In genomic region chr1:6783221-6783620, GRCh38 we compare ENCODE assay signal across 8 cellular contexts. TPM values are rescaled to one million over a fixed set of nuclear protein-coding genes. Genes with fewer than 3 reads are reported as not detected.
DNase-seq lines count a peak whose midpoint lies in the region; ATAC-seq and TF ChIP-seq lines count a peak whose summit lies in the region.

No MANE protein-coding gene starts in this region.

- WGBS in heart right ventricle, 2 donors: 98% methylated on average over 4 of the region's 4 CpGs

- peak overlapping the region; percentile 88 for H3K9ac ChIP-seq in iPS-18a (ENCODE audit: low read length)

- ATAC-seq in heart right ventricle (no peak), Right ventricle myocardium inferior (no peak), GM19035 (IDR thresholded peaks at IDR 0.05; ENCODE audit: unreplicated experiment) (no peak)
- ATAC-seq in activated CD4-positive, CD25-positive, alpha-beta regulatory T cell treated with anti-CD3 and anti-CD28 coated beads, Interleukin-2, amount 50 U/mL, for 24 hours: no peak

- H3K36me3 ChIP-seq in heart right ventricle: no peaks in the 10 kb centered on the region
- no peaks in the 10 kb centered on the region for H3K36me3 ChIP-seq in iPS-18a (ENCODE audit: control insufficient read depth, low read depth, low read length)
- no peaks in the 10 kb centered on the region for H3K36me3 ChIP-seq in vagina

- no peak for TF ChIP-seq CTCF in heart right ventricle (IDR thresholded peaks at IDR 0.05)
- no peak for TF ChIP-seq CTCF in vagina (IDR thresholded peaks at IDR 0.05)

- H3K4me1 ChIP-seq in heart right ventricle (peaks cover 5 to 34% (median 27%) of the 10 kb centered on the region in 9 donors), iPS-18a (ENCODE audit: control insufficient read depth, low read depth, low read length) (peaks cover 19% of the 10 kb centered on the region), vagina (peaks cover 31% of the 10 kb centered on the region)

- H3K9me3 Mint-ChIP-seq in activated CD4-positive, alpha-beta memory T cell treated with anti-CD3 and anti-CD28 coated beads for 36 hours: no peaks in the 10 kb centered on the region

- TF ChIP-seq POLR2A in vagina (IDR thresholded peaks at IDR 0.05): no peak

- intact Hi-C loops in heart right ventricle (cut with DNase I): loop anchor here in 5 of 10 donors (2.0 to 10.0 kb wide), 4 partner anchors 41 to 168 kb away; partner anchors contain the start of gene PHF13 (in 1 of the 5)
- intact Hi-C loops in Right ventricle myocardium inferior (cut with DNase I): loop anchor here (5.0 kb wide), 2 partner anchors 56 to 81 kb away; partner anchors contain the start of gene DNAJC11
- intact Hi-C loops in activated CD4-positive, alpha-beta memory T cell treated with anti-CD3 and anti-CD28 coated beads for 36 hours (cut with micrococcal nuclease): loop anchor here (10.0 kb wide), 2 partner anchors 758 to 788 kb away; partner anchors contain the start of gene NPHP4
- intact Hi-C loops in vagina (cut with DNase I): no loop called here
- intact Hi-C loops in posterior cingulate gyrus (cut with DNase I): loop anchor here (5.0 to 10.0 kb wide), 2 partner anchors 81 to 168 kb away; partner anchors contain the start of genes DNAJC11 and PHF13

- POLR2A ChIA-PET in activated CD4-positive, alpha-beta memory T cell treated with anti-CD3 and anti-CD28 coated beads for 36 hours (lab: Charles Lee): interaction anchor here (2.2 kb wide), 1 partner anchor 39 kb away, joined by 17 read pairs; no protein-coding TSS in a partner anchor

- H3K36me3 Mint-ChIP-seq in activated CD4-positive, alpha-beta memory T cell treated with anti-CD3 and anti-CD28 coated beads for 36 hours: no peaks in the 10 kb centered on the region

- CTCF ChIA-PET in activated CD4-positive, alpha-beta memory T cell treated with anti-CD3 and anti-CD28 coated beads for 36 hours (lab: Charles Lee): interaction anchor here (1.1 kb wide), 1 partner anchor 108 kb away, joined by 3 read pairs; no protein-coding TSS in a partner anchor

- DNase-seq in heart right ventricle (no peak), Right ventricle myocardium inferior (ENCODE audit: missing footprints) (no peak), vagina (ENCODE audit: extremely low spot score in 2 of 2) (no peak), posterior cingulate gyrus (no peak)
- DNase-seq in activated CD4-positive, alpha-beta memory T cell treated with anti-CD3 and anti-CD28 coated beads for 36 hours: no peak

- H3K27me3 ChIP-seq in heart right ventricle (no peaks in the 10 kb centered on the region), iPS-18a (ENCODE audit: control insufficient read depth, insufficient read depth, low read length) (no peaks in the 10 kb centered on the region), vagina (no peaks in the 10 kb centered on the region)

- peaks cover 31% of the 10 kb centered on the region for H3K4me1 Mint-ChIP-seq in activated CD4-positive, alpha-beta memory T cell treated with anti-CD3 and anti-CD28 coated beads for 36 hours (ENCODE audit: low read depth)

- H3K4me3 ChIP-seq in heart right ventricle (peak overlapping the region in 7 of 10 donors; percentile 74 to 100 (median 87)), iPS-18a (ENCODE audit: low read length) (peak overlapping the region; percentile 92), vagina (no peak overlapping the region)

- no peak overlapping the region for H3K27ac Mint-ChIP-seq in activated CD4-positive, alpha-beta memory T cell treated with anti-CD3 and anti-CD28 coated beads for 36 hours

- H3K27ac ChIP-seq in heart right ventricle: peak overlapping the region in 2 of 10 donors; percentile 99 to 100
- no peak overlapping the region for H3K27ac ChIP-seq in iPS-18a (ENCODE audit: low read length)
- peak overlapping the region; percentile 99 for H3K27ac ChIP-seq in vagina

- no peaks in the 10 kb centered on the region for H3K27me3 Mint-ChIP-seq in activated CD4-positive, alpha-beta memory T cell treated with anti-CD3 and anti-CD28 coated beads for 36 hours

- H3K4me3 Mint-ChIP-seq in activated CD4-positive, alpha-beta memory T cell treated with anti-CD3 and anti-CD28 coated beads for 36 hours: peak overlapping the region; percentile 75

- H3K9me3 ChIP-seq in heart right ventricle: no peaks in the 10 kb centered on the region
- no peaks in the 10 kb centered on the region for H3K9me3 ChIP-seq in iPS-18a (ENCODE audit: control insufficient read depth, low read depth, low read length)
- H3K9me3 ChIP-seq in vagina: no peaks in the 10 kb centered on the region

RNA-seq across cellular contexts. Expression of gene CAMTA1, which starts 2.0 kb away (rescaled TPM):
- total RNA-seq in heart right ventricle: 100 to 1,000 TPM; 123 to 155 (median 140) TPM
- 100 to 1,000 TPM; 182 to 265 TPM for polyA plus RNA-seq in heart right ventricle
- total RNA-seq in Right ventricle myocardium inferior: 159 TPM
- total RNA-seq in activated CD4-positive, alpha-beta memory T cell treated with anti-CD3 and anti-CD28 coated beads for 36 hours: 10 to 100 TPM; 64.7 to 68.9 TPM
- 62.9 TPM for total RNA-seq in vagina

Comparison
In these comparisons a context has a peak if more than half of its experiments do, and no peak if none do; other contexts are left out.
1. H3K4me3 ChIP-seq: peak in heart right ventricle (7 of 10) and iPS-18a (single experiment); none in vagina (0 of 2).